In the genomic region with DNA sequence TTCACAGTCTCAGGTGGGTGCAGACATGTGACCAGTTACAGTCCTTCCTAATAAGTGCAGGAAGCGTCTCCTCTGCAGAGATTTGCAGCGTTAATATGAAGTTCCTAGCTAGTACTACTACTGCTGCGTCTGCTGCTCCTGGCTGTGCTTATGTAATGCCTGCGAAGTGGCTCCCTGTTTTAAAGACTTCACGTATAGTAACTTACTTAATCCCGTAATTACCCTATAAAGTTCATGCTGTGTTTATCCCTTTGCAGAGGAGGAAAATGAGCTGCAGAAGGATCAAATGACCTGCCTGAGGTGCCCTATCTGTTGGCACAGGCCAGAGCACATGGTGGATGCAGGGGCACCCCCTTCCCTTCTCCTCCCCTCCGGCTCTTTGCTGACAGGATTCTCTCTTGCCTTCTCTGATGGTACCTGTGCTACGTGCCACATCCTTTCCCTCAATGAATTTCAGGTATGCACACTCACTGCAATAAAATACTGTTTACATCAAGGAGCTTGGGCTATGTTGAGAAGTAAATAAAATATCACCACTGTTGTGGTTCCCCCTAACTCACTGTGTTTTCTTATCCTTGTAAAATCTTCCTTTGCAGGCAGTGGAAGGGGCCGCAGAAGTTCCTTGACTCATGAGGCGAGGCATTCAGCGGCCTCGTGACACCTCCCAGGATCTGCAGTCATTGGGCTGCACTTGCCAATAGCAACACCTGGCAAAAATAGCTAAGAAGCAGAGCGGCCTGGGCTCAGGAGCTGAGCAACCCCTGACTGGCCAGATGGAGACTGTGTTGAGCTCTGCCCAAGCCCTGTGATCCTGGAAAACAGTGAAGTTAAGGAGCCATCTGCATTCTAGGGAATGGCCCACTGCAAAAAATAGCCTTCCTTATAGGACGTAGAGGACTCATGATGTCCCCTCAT, we compare ENCODE assay signal across 16 cellular contexts.
DNase-seq lines count a peak whose midpoint lies in the region; ATAC-seq and TF ChIP-seq lines count a peak whose summit lies in the region.
"Had no signal": no experiment of that assay in that cellular context is flagged by ENCODE, and none has a peak within 500 bp of the region (broad histone marks: within the 10 kb centered on the region; RNA-seq: fewer than 3 reads in every experiment).

No MANE protein-coding gene starts in this region.

- ATAC-seq in psoas muscle: no peak
- ATAC-seq in HG03159 (IDR thresholded peaks at IDR 0.05; ENCODE audit: unreplicated experiment): no peak
- no peak for ATAC-seq in GM19455 (IDR thresholded peaks at IDR 0.05; ENCODE audit: unreplicated experiment)
- ATAC-seq in HG02981 (IDR thresholded peaks at IDR 0.05; ENCODE audit: unreplicated experiment): no peak
- ATAC-seq: HCT116 had no signal

- intact Hi-C loops in psoas muscle (cut with DNase I): no loop called here

- peak; percentile 39 for DNase-seq in D341Med (ENCODE audit: low spot score)
- peak; percentile 21 for DNase-seq in M059J (ENCODE audit: low read depth)
- peak; percentile 67 for DNase-seq in fibroblast of the aortic adventitia (ENCODE audit: low read depth)
- DNase-seq in psoas muscle: peak; percentile 43 to 49
- DNase-seq in Ammon's horn (ENCODE audit: low spot score): no peak
- DNase-seq: activated naive CD4-positive, alpha-beta T cell treated with Interleukin-2 at 50 U/mL for 16 hours; GF-D8; NCI-H2107 had no signal

- H3K9me3 ChIP-seq in psoas muscle: no peaks in the 10 kb centered on the region
- H3K9me3 ChIP-seq: SK-N-SH, tibial nerve had no signal

- TF ChIP-seq CTCF in fibroblast of the aortic adventitia (IDR thresholded peaks at IDR 0.05; ENCODE audit: insufficient read depth, low read length) (no peak), psoas muscle (IDR thresholded peaks at IDR 0.05) (no peak)

- no peaks in the 10 kb centered on the region for H3K36me3 ChIP-seq in psoas muscle (ENCODE audit: insufficient read depth in 1 of 2, low read depth in 1 of 2)
- H3K36me3 ChIP-seq: tibial nerve had no signal

- H3K27ac ChIP-seq in psoas muscle: no peak overlapping the region
- H3K27ac ChIP-seq: epithelial cell of prostate, tibial nerve, VCaP had no signal

- H3K4me3 ChIP-seq in fibroblast of the aortic adventitia (ENCODE audit: low read depth, low read length) (no peak overlapping the region), psoas muscle (no peak overlapping the region)
- H3K4me3 ChIP-seq: tibial nerve had no signal

- H3K4me1 ChIP-seq in psoas muscle: no peaks in the 10 kb centered on the region

- 57 to 63% (median 58%) methylated on average over 14 of the region's 14 CpGs for WGBS in psoas muscle, 3 donors

- peaks cover 0 to 5% (median 0%) of the 10 kb centered on the region in 3 donors for H3K27me3 ChIP-seq in psoas muscle (ENCODE audit: insufficient read depth in 3 of 3, low read length in 2 of 3)
- H3K27me3 ChIP-seq: tibial nerve had no signal
